1 cellular context compared by ENCODE assay signal in the genomic region with DNA sequence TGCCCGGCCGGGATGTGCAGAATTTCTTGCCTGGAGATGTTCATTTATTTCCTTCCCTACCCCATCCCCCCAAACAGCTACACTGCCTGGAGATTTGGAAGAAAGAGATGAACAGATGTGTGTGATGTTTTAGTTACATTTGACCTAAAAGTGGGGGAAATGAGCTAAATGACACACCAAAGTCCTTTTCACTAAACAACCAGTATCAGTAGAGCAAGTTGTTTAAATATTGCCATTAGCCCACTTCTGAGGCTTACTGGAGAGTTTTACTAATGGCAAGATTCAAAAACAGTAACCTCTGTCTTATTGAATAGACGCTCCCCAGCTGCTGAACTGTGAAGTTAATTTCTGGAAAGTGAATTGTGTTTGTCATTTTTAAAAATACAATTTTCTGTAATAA.
TF ChIP-seq lines count a peak whose summit lies in the region.

No MANE protein-coding gene starts in this region.

TF ChIP-seq in IMR-90, 13 proteins besides CTCF, POLR2A, EP300 and RAD21:
- TF ChIP-seq SMC3 (IDR thresholded peaks at IDR 0.05; ENCODE audit: low read depth, low read length) = no peak
- TF ChIP-seq RFX5 (IDR thresholded peaks at IDR 0.05; ENCODE audit: low read depth, low read length) = no peak
- TF ChIP-seq, protein P1, sequence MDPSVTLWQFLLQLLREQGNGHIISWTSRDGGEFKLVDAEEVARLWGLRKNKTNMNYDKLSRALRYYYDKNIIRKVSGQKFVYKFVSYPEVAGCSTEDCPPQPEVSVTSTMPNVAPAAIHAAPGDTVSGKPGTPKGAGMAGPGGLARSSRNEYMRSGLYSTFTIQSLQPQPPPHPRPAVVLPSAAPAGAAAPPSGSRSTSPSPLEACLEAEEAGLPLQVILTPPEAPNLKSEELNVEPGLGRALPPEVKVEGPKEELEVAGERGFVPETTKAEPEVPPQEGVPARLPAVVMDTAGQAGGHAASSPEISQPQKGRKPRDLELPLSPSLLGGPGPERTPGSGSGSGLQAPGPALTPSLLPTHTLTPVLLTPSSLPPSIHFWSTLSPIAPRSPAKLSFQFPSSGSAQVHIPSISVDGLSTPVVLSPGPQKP (IDR thresholded peaks at IDR 0.05; ENCODE audit: borderline replicate concordance, low read depth, low read length) = no peak
- TF ChIP-seq NFE2L2 (IDR thresholded peaks at IDR 0.05; ENCODE audit: low read depth, low read length) = no peak
- no peak for TF ChIP-seq CHD1 (IDR thresholded peaks at IDR 0.05; ENCODE audit: low read depth, low read length)
- TF ChIP-seq FOS (IDR thresholded peaks at IDR 0.05; ENCODE audit: low read depth, low read length) = no peak
- TF ChIP-seq, protein P2, sequence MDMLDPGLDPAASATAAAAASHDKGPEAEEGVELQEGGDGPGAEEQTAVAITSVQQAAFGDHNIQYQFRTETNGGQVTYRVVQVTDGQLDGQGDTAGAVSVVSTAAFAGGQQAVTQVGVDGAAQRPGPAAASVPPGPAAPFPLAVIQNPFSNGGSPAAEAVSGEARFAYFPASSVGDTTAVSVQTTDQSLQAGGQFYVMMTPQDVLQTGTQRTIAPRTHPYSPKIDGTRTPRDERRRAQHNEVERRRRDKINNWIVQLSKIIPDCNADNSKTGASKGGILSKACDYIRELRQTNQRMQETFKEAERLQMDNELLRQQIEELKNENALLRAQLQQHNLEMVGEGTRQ (IDR thresholded peaks at IDR 0.05; ENCODE audit: low read depth, low read length) = no peak
- no peak for TF ChIP-seq MAZ (IDR thresholded peaks at IDR 0.05; ENCODE audit: borderline replicate concordance, low read depth, low read length)
- no peak for TF ChIP-seq CEBPB (IDR thresholded peaks at IDR 0.05; ENCODE audit: low read depth, low read length)
- no peak for TF ChIP-seq RCOR1 (IDR thresholded peaks at IDR 0.05; ENCODE audit: insufficient replicate concordance, low read length)
- TF ChIP-seq MXI1 (IDR thresholded peaks at IDR 0.05; ENCODE audit: borderline replicate concordance, low read depth, low read length) = no peak
- TF ChIP-seq MAFK (IDR thresholded peaks at IDR 0.05; ENCODE audit: low read depth, low read length) = no peak
- TF ChIP-seq BHLHE40 (IDR thresholded peaks at IDR 0.05; ENCODE audit: low read depth, low read length) = no peak
